In genomic region chr14:67240978-67241415, GRCh38 we compare ENCODE assay signal across 8 cellular contexts. TPM values are rescaled to one million over a fixed set of nuclear protein-coding genes. Genes with fewer than 3 reads are reported as not detected.
DNase-seq lines count a peak whose midpoint lies in the region; ATAC-seq and TF ChIP-seq lines count a peak whose summit lies in the region.

No MANE protein-coding gene starts in this region.

- intact Hi-C loops in CD8-positive, alpha-beta T cell (cut with DNase I, micrococcal nuclease), result loop anchor here (1.0 to 10.0 kb wide), 8 partner anchors 118 to 1396 kb away; partner anchors contain the start of genes GPHN (in 2 of the 2), ATP6V1D (in 1 of the 2), EIF2S1 (in 1 of the 2) and RAD51B (in 1 of the 2)

- H3K27ac Mint-ChIP-seq in CD8-positive, alpha-beta T cell, result peak overlapping the region; percentile 82

- H3K4me3 Mint-ChIP-seq in CD8-positive, alpha-beta T cell, result peak overlapping the region; percentile 91

- H3K27ac ChIP-seq in CD8-positive, alpha-beta T cell (ENCODE audit: low read depth, low read length), result peak overlapping the region; percentile 62

- H3K27me3 ChIP-seq in CD8-positive, alpha-beta T cell (ENCODE audit: insufficient read depth, low read length), result no peaks in the 10 kb centered on the region

- H3K9me3 Mint-ChIP-seq in CD8-positive, alpha-beta T cell, result no peaks in the 10 kb centered on the region

- H3K9me3 ChIP-seq in CD8-positive, alpha-beta T cell (ENCODE audit: low read length), result no peaks in the 10 kb centered on the region

- CTCF ChIA-PET in CD8-positive, alpha-beta T cell (lab: Charles Lee), result no interaction called here

- H3K4me1 Mint-ChIP-seq in CD8-positive, alpha-beta T cell (ENCODE audit: low read depth), result peaks cover 29% of the 10 kb centered on the region

- H3K36me3 ChIP-seq in CD8-positive, alpha-beta T cell (ENCODE audit: insufficient read depth, low read length), result no peaks in the 10 kb centered on the region

- DNase-seq in CD8-positive, alpha-beta T cell, result peak; percentile 81 to 95 (median 90)
- peak; percentile 97 for DNase-seq in HK-2 (ENCODE audit: unreplicated experiment)
- DNase-seq in NCI-H82 treated with DMSO at 0.1 percent for 48 hours (lab: John Stamatoyannopoulos, UW; ENCODE audit: unreplicated experiment), result peak; percentile 94
- peak; percentile 75 to 86 for DNase-seq in activated CD8-positive, alpha-beta memory T cell treated with anti-CD3 and anti-CD28 coated beads for 1 hour (ENCODE audit: extremely low read depth in 1 of 2, low read depth in 1 of 2)
- peak; percentile 88 for DNase-seq in effector CD8-positive, alpha-beta T cell (lab: John Stamatoyannopoulos, UW)
- peak; percentile 98 for DNase-seq in medulla oblongata (ENCODE audit: extremely low spot score)
- DNase-seq in stimulated activated CD4-positive, alpha-beta T cell treated with anti-CD3 and anti-CD28 coated beads, TNF-alpha, amount 100 ng/mL, for 48 hours (ENCODE audit: low read depth in 3 of 3), result peak; percentile 83 to 90 (median 89)

- no peak for TF ChIP-seq CTCF in CD8-positive, alpha-beta T cell (IDR thresholded peaks at IDR 0.05)

- H3K36me3 Mint-ChIP-seq in CD8-positive, alpha-beta T cell, result peaks cover 4% of the 10 kb centered on the region

- H3K27me3 Mint-ChIP-seq in CD8-positive, alpha-beta T cell (ENCODE audit: low read depth), result no peaks in the 10 kb centered on the region

- H3K4me3 ChIP-seq in CD8-positive, alpha-beta T cell (ENCODE audit: low read depth, low read length), result peak overlapping the region; percentile 65

- ATAC-seq in CD8-positive, alpha-beta T cell, result peak; percentile 93
- ATAC-seq in GM19455 (IDR thresholded peaks at IDR 0.05; ENCODE audit: unreplicated experiment), result peak; percentile 91

- peaks cover 14% of the 10 kb centered on the region for H3K4me1 ChIP-seq in CD8-positive, alpha-beta T cell (ENCODE audit: insufficient read depth, low read length)

- POLR2A ChIA-PET in CD8-positive, alpha-beta T cell (lab: Charles Lee), result interaction anchor here (1.0 to 1.6 kb wide), 3 partner anchors 9 to 119 kb away, joined by 4 to 8 read pairs (median 4); partner anchors contain the start of genes ATP6V1D and EIF2S1

RNA-seq across cellular contexts. Expression of gene PALS1, which starts 0.2 kb away (rescaled TPM):
- 10 to 100 TPM; 13.9 to 15.9 TPM for total RNA-seq in CD8-positive, alpha-beta T cell

RNA-seq across cellular contexts. Expression of gene GARIN2, which starts 51.8 kb away (rescaled TPM):
- total RNA-seq in CD8-positive, alpha-beta T cell, result not detected

Comparison
In these comparisons a context has a peak if more than half of its experiments do, and no peak if none do; other contexts are left out.
1. Peak in every context shown above with its lines: DNase-seq, ATAC-seq, H3K4me3 ChIP-seq and H3K27ac ChIP-seq.